ENCODE assay signal across 22 cellular contexts in genomic region chr7:142347091-142347490, GRCh38.
"Had no signal": no experiment of that assay in that cellular context is flagged by ENCODE, and none has a peak within 500 bp of the region (broad histone marks: within the 10 kb centered on the region; RNA-seq: fewer than 3 reads in every experiment).

No MANE protein-coding gene starts in this region.

- DNase-seq: activated B cell treated with CpG ODN at 0.5 μM for 24 hours; activated gamma-delta T cell treated with Interleukin-2 at 50 U/mL for 16 hours; activated T-cell treated with anti-CD3 and anti-CD28 coated beads, Interleukin-2, amount 50 U/mL, for 1 hour; central memory CD4-positive, alpha-beta T cell; foreskin keratinocyte; left ventricle myocardium inferior; mucosa of descending colon; stimulated activated CD4-positive, alpha-beta T cell treated with anti-CD3 and anti-CD28 coated beads, Interleukin-1b, Interleukin-23, amount 100 ng/mL, for 48 hours; stimulated activated CD4-positive, alpha-beta T cell treated with anti-CD3 and anti-CD28 coated beads, Interleukin-4, amount 100 ng/mL, for 4 hours; stimulated activated naive B cell treated with anti-CD40 and anti-IgM and Interleukin-4, amounts not matched to agents 10 μg/mL and 1 μg/mL and 100 μg/mL, for 72 hours; stomach; SW 1271; tibial artery; upper lobe of right lung had no signal

- H3K4me3 ChIP-seq: breast epithelium, esophagus muscularis mucosa, left ventricle myocardium inferior, lung, mucosa of descending colon, right atrium auricular region, SK-N-MC, smooth muscle cell, stomach, tibial artery, upper lobe of right lung had no signal

- H3K4me1 ChIP-seq: breast epithelium, esophagus muscularis mucosa, left ventricle myocardium inferior, right atrium auricular region, stomach, tibial artery, upper lobe of right lung had no signal

- H3K4me2 ChIP-seq: smooth muscle cell had no signal

- H3K27me3 ChIP-seq: breast epithelium, esophagus muscularis mucosa, right atrium auricular region, tibial artery had no signal

- H3K4me3 Mint-ChIP-seq: activated B cell treated with CpG ODN at 0.5 μM for 24 hours; natural killer cell treated with Interleukin-12 subunit alpha and Interleukin-12 subunit beta and Interleukin-15 and Interleukin-18, amount 100 ng/mL, for 72 hours; stimulated activated naive B cell treated with anti-CD40 and anti-IgM and Interleukin-4, amounts not matched to agents 10 μg/mL and 1 μg/mL and 100 μg/mL, for 72 hours; T-helper 1 cell treated with Interleukin-12 subunit alpha and Interleukin-12 subunit beta and Interleukin-4 antibody, amounts not matched to agents 30 μg/mL and 1 μg/mL, for 36 hours had no signal

- ATAC-seq: foreskin keratinocyte; mucosa of descending colon; natural killer cell treated with Interleukin-12 subunit alpha and Interleukin-12 subunit beta and Interleukin-15 and Interleukin-18, amount 100 ng/mL, for 72 hours; stimulated activated naive B cell treated with anti-CD40 and anti-IgM and Interleukin-4, amounts not matched to agents 10 μg/mL and 1 μg/mL and 100 μg/mL, for 72 hours; upper lobe of right lung had no signal

- H3K36me3 Mint-ChIP-seq: natural killer cell treated with Interleukin-12 subunit alpha and Interleukin-12 subunit beta and Interleukin-15 and Interleukin-18, amount 100 ng/mL, for 72 hours; stimulated activated naive B cell treated with anti-CD40 and anti-IgM and Interleukin-4, amounts not matched to agents 10 μg/mL and 1 μg/mL and 100 μg/mL, for 72 hours had no signal

- H3K9me3 ChIP-seq: breast epithelium, esophagus muscularis mucosa, left ventricle myocardium inferior, mucosa of descending colon, right atrium auricular region, stomach, tibial artery, upper lobe of right lung had no signal

- H3K27ac Mint-ChIP-seq: activated B cell treated with CpG ODN at 0.5 μM for 24 hours; natural killer cell treated with Interleukin-12 subunit alpha and Interleukin-12 subunit beta and Interleukin-15 and Interleukin-18, amount 100 ng/mL, for 72 hours; stimulated activated naive B cell treated with anti-CD40 and anti-IgM and Interleukin-4, amounts not matched to agents 10 μg/mL and 1 μg/mL and 100 μg/mL, for 72 hours; T-helper 1 cell treated with Interleukin-12 subunit alpha and Interleukin-12 subunit beta and Interleukin-4 antibody, amounts not matched to agents 30 μg/mL and 1 μg/mL, for 36 hours had no signal

- H3K4me1 Mint-ChIP-seq: activated B cell treated with CpG ODN at 0.5 μM for 24 hours had no signal

- H3K27ac ChIP-seq: breast epithelium, esophagus muscularis mucosa, foreskin keratinocyte, left ventricle myocardium inferior, right atrium auricular region, SK-N-MC, stomach, tibial artery, upper lobe of right lung had no signal

- H3K9me3 Mint-ChIP-seq: activated B cell treated with CpG ODN at 0.5 μM for 24 hours; natural killer cell treated with Interleukin-12 subunit alpha and Interleukin-12 subunit beta and Interleukin-15 and Interleukin-18, amount 100 ng/mL, for 72 hours; T-helper 1 cell treated with Interleukin-12 subunit alpha and Interleukin-12 subunit beta and Interleukin-4 antibody, amounts not matched to agents 30 μg/mL and 1 μg/mL, for 36 hours had no signal

- H3K36me3 ChIP-seq: breast epithelium, esophagus muscularis mucosa, left ventricle myocardium inferior, right atrium auricular region, stomach, tibial artery, upper lobe of right lung had no signal
